ENCODE assay signal across 1 cellular context in the genomic region with DNA sequence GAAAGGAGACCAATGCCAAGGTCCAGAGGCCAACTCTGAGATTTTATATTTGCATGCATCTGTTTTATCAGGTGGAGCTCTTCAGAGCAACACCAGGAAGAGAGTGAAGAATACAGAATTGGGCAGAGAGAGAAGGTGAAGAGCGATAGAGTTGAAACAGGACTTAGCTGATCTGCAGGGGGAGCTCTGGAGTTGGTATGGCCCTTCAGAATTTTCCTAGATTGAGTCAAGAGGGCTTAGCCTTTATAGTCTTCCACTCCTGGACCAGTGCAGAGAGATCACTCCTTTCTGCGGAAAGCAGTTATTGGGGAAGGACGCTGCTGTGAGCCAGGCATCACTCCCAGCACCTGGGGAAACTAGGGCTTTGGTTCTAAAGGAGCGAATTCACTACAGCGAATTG.
TF ChIP-seq lines count a peak whose summit lies in the region.

No MANE protein-coding gene starts in this region.

TF ChIP-seq in GM23338, 12 proteins besides CTCF, POLR2A, EP300 and RAD21 (continued from another document):
- TF ChIP-seq, protein P1, sequence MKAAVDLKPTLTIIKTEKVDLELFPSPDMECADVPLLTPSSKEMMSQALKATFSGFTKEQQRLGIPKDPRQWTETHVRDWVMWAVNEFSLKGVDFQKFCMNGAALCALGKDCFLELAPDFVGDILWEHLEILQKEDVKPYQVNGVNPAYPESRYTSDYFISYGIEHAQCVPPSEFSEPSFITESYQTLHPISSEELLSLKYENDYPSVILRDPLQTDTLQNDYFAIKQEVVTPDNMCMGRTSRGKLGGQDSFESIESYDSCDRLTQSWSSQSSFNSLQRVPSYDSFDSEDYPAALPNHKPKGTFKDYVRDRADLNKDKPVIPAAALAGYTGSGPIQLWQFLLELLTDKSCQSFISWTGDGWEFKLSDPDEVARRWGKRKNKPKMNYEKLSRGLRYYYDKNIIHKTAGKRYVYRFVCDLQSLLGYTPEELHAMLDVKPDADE (IDR thresholded peaks at IDR 0.05) = no peak
